Comparison of ENCODE assay signal across 8 cellular contexts in genomic region chr20:45470262-45470931, GRCh38. TPM values are rescaled to one million over a fixed set of nuclear protein-coding genes. Genes with fewer than 3 reads are reported as not detected.
A peak's percentile ranks its signal among the peaks of the same experiment; 100 is the strongest.
DNase-seq lines count a peak whose midpoint lies in the region; TF ChIP-seq lines count a peak whose summit lies in the region.

No MANE protein-coding gene starts in this region.

- no peak for TF ChIP-seq EP300 in suprapubic skin (IDR thresholded peaks at IDR 0.05)

- H3K27ac ChIP-seq in OCI-LY3 (ENCODE audit: low read length) (no peak overlapping the region), ectodermal cell (ENCODE audit: insufficient read depth, low read depth, low read length, poor library complexity, severe bottlenecking) (no peak overlapping the region), mesendoderm (ENCODE audit: low read depth, low read length) (no peak overlapping the region), suprapubic skin (peak overlapping the region; percentile 16)

- H3K23ac ChIP-seq in mesendoderm (ENCODE audit: low read length), result peak overlapping the region; percentile 100

- no peak overlapping the region for H2AK5ac ChIP-seq in mesendoderm (ENCODE audit: low read length)

- H3K79me2 ChIP-seq in OCI-LY3 (ENCODE audit: low read length) (no peaks in the 10 kb centered on the region), mesendoderm (ENCODE audit: control insufficient read depth, insufficient read depth, low read length) (no peaks in the 10 kb centered on the region)

- no peaks in the 10 kb centered on the region for H4K20me1 ChIP-seq in OCI-LY3 (ENCODE audit: insufficient read depth, low read length)

- peak overlapping the region; percentile 65 for H3K4me3 ChIP-seq in H7 (ENCODE audit: insufficient read depth, low read depth, low read length)
- peak overlapping the region; percentile 70 for H3K4me3 ChIP-seq in OCI-LY3 (ENCODE audit: low read length)
- H3K4me3 ChIP-seq in ectodermal cell (ENCODE audit: insufficient read depth, low read depth, low read length), result peak overlapping the region; percentile 46
- peak overlapping the region; percentile 69 for H3K4me3 ChIP-seq in mesendoderm (ENCODE audit: low read length)
- peak overlapping the region; percentile 57 for H3K4me3 ChIP-seq in suprapubic skin

- H3K9ac ChIP-seq in OCI-LY3 (ENCODE audit: low read length), result peak overlapping the region; percentile 22
- peak overlapping the region; percentile 82 for H3K9ac ChIP-seq in mesendoderm (ENCODE audit: low read length)

- no peak overlapping the region for H4K8ac ChIP-seq in mesendoderm (ENCODE audit: low read depth, low read length)

- H2BK5ac ChIP-seq in mesendoderm (ENCODE audit: low read length), result no peak overlapping the region

- peak overlapping the region; percentile 16; the same call in 1 of the 2 replicates for H2AFZ ChIP-seq in OCI-LY3 (ENCODE audit: low read depth, low read length)

- H3K56ac ChIP-seq in mesendoderm (ENCODE audit: low read length), result peak overlapping the region; percentile 89

- peak overlapping the region; percentile 77 for H3K4me2 ChIP-seq in OCI-LY3 (ENCODE audit: low read length)
- H3K4me2 ChIP-seq in mesendoderm (ENCODE audit: low read length), result peak overlapping the region; percentile 94

- H3K4me1 ChIP-seq in OCI-LY3 (ENCODE audit: low read length), result no peaks in the 10 kb centered on the region; the same call in 1 of the 2 replicates
- no peaks in the 10 kb centered on the region for H3K4me1 ChIP-seq in ectodermal cell (ENCODE audit: control insufficient read depth, insufficient read depth, low read length)
- peaks cover 5% of the 10 kb centered on the region for H3K4me1 ChIP-seq in mesendoderm (ENCODE audit: control insufficient read depth, low read depth, low read length)
- peaks cover 23% of the 10 kb centered on the region for H3K4me1 ChIP-seq in suprapubic skin

- peaks cover 3% of the 10 kb centered on the region for H3K79me1 ChIP-seq in mesendoderm (ENCODE audit: low read length)

- no peak overlapping the region for H2BK15ac ChIP-seq in mesendoderm (replicated peaks; ENCODE audit: low read depth)

- WGBS in ectodermal cell, 2 experiments, result 1% methylated on average over 50 of the region's 50 CpGs
- no CpG with 5 or more reads among the region's 50 CpGs for WGBS in mesendoderm (ENCODE audit: extremely low coverage, insufficient coverage, low lambda C conversion rate)
- WGBS in suprapubic skin, result 2% methylated on average over 29 of the region's 50 CpGs

- H3K4ac ChIP-seq in mesendoderm (ENCODE audit: low read depth, low read length), result no peak overlapping the region

- no peak overlapping the region for H2BK120ac ChIP-seq in mesendoderm (ENCODE audit: low read depth, low read length)

- in situ Hi-C loops in G401 (cut with HindIII; ENCODE audit: low sequenced_read_pairs), result no loop called here

- DNase-seq in G401 (ENCODE audit: low spot score) (peak; percentile 38), H7 (peak; percentile 81), mesendoderm (peak; percentile 58), suprapubic skin (ENCODE audit: low spot score in 2 of 2) (no peak), NCI-H187 treated with DMSO at 0.1 percent for 48 hours (lab: John Stamatoyannopoulos, UW) (no peak), UCSD-AML1 (lab: John Stamatoyannopoulos, UW; ENCODE audit: unreplicated experiment) (no peak)

- H3K18ac ChIP-seq in mesendoderm (ENCODE audit: low read length), result peak overlapping the region; percentile 71

- H4K5ac ChIP-seq in mesendoderm (ENCODE audit: low read length), result no peak overlapping the region

- H3K9me3 ChIP-seq in OCI-LY3 (ENCODE audit: insufficient read depth, low read length) (no peaks in the 10 kb centered on the region), ectodermal cell (ENCODE audit: control insufficient read depth, low read length) (no peaks in the 10 kb centered on the region), suprapubic skin (no peaks in the 10 kb centered on the region)

- no peaks in the 10 kb centered on the region for H3K36me3 ChIP-seq in H7 (replicated peaks; ENCODE audit: control insufficient read depth, insufficient read depth, low read length)
- H3K36me3 ChIP-seq in OCI-LY3 (replicated peaks; ENCODE audit: low read depth, low read length), result no peaks in the 10 kb centered on the region
- no peaks in the 10 kb centered on the region for H3K36me3 ChIP-seq in ectodermal cell (ENCODE audit: control insufficient read depth, insufficient read depth, low read length)
- H3K36me3 ChIP-seq in mesendoderm (ENCODE audit: control insufficient read depth, insufficient read depth, low read length), result no peaks in the 10 kb centered on the region
- no peaks in the 10 kb centered on the region for H3K36me3 ChIP-seq in suprapubic skin

- TF ChIP-seq POLR2A in suprapubic skin (IDR thresholded peaks at IDR 0.05), result no peak

- TF ChIP-seq CTCF in OCI-LY3 (IDR thresholded peaks at IDR 0.05; ENCODE audit: low read depth, low read length), result no peak
- TF ChIP-seq CTCF in suprapubic skin (IDR thresholded peaks at IDR 0.05), result no peak

- peaks cover 30% of the 10 kb centered on the region for H3K27me3 ChIP-seq in H7 (ENCODE audit: control insufficient read depth, insufficient read depth, low read length)
- peaks cover 62% of the 10 kb centered on the region for H3K27me3 ChIP-seq in OCI-LY3 (ENCODE audit: low read depth, low read length)
- peaks cover 38% of the 10 kb centered on the region for H3K27me3 ChIP-seq in ectodermal cell (ENCODE audit: control insufficient read depth, insufficient read depth, low read length, poor library complexity, severe bottlenecking)
- H3K27me3 ChIP-seq in mesendoderm (ENCODE audit: insufficient read depth, low read length, poor library complexity), result no peaks in the 10 kb centered on the region
- peaks cover 34% of the 10 kb centered on the region for H3K27me3 ChIP-seq in suprapubic skin

RNA-seq across cellular contexts. Expression of gene WFDC2, which starts 0.8 kb away (rescaled TPM):
- not detected in 2 replicates for total RNA-seq in G401 (2014; rRNA removed; shearing (Covaris generic))
- total RNA-seq in H7 (2014; rRNA removed; shearing (Covaris generic)), result 10.0 and 16.5 TPM in 2 replicates
- polyA plus RNA-seq in ectodermal cell (2013, experiment 1 of 4), result 10.3 TPM
- 10.4 TPM for polyA plus RNA-seq in ectodermal cell (2013, experiment 2 of 4)
- polyA plus RNA-seq in ectodermal cell (2013, experiment 3 of 4), result 8.2 TPM
- 13.8 TPM for polyA plus RNA-seq in ectodermal cell (2013, experiment 4 of 4)
- polyA plus RNA-seq in mesendoderm (2013, experiment 1 of 2), result 146 TPM
- polyA plus RNA-seq in mesendoderm (2013, experiment 2 of 2), result 142 TPM
- total RNA-seq in suprapubic skin, result 10 to 100 TPM; 29.6 to 58.0 (median 34.1) TPM

RNA-seq across cellular contexts. Expression of gene SPINT3, which starts 45.0 kb away (rescaled TPM):
- not detected in 2 replicates for total RNA-seq in G401 (2014; rRNA removed; shearing (Covaris generic))
- not detected in 2 replicates for total RNA-seq in H7 (2014; rRNA removed; shearing (Covaris generic))
- polyA plus RNA-seq in ectodermal cell (2013, experiment 1 of 4), result not detected
- not detected for polyA plus RNA-seq in ectodermal cell (2013, experiment 2 of 4)
- not detected for polyA plus RNA-seq in ectodermal cell (2013, experiment 3 of 4)
- not detected for polyA plus RNA-seq in ectodermal cell (2013, experiment 4 of 4)
- not detected for polyA plus RNA-seq in mesendoderm (2013, experiment 1 of 2)
- not detected for polyA plus RNA-seq in mesendoderm (2013, experiment 2 of 2)
- total RNA-seq in suprapubic skin, result 1 to 10 TPM in 1 of 4 donors, not detected in 3; 3.2 TPM

RNA-seq across cellular contexts. Expression of gene PIGT, which starts 54.5 kb away (rescaled TPM):
- 25.2 and 31.0 TPM in 2 replicates for total RNA-seq in G401 (2014; rRNA removed; shearing (Covaris generic))
- total RNA-seq in H7 (2014; rRNA removed; shearing (Covaris generic)), result 67.9 and 70.5 TPM in 2 replicates
- 82.9 TPM for polyA plus RNA-seq in ectodermal cell (2013, experiment 1 of 4)
- polyA plus RNA-seq in ectodermal cell (2013, experiment 2 of 4), result 81.0 TPM
- polyA plus RNA-seq in ectodermal cell (2013, experiment 3 of 4), result 73.5 TPM
- polyA plus RNA-seq in ectodermal cell (2013, experiment 4 of 4), result 77.5 TPM
- 67.2 TPM for polyA plus RNA-seq in mesendoderm (2013, experiment 1 of 2)
- polyA plus RNA-seq in mesendoderm (2013, experiment 2 of 2), result 65.0 TPM
- 10 to 100 TPM; 44.6 to 77.8 (median 51.8) TPM for total RNA-seq in suprapubic skin

Comparison
In these comparisons a context has a peak if more than half of its experiments do, and no peak if none do; other contexts are left out.
1. DNase-seq: peak in G401 (single experiment), H7 (single experiment) and mesendoderm (single experiment); none in suprapubic skin (0 of 2), NCI-H187 treated with DMSO at 0.1 percent for 48 hours (single experiment) and UCSD-AML1 (single experiment).
2. RNA of gene WFDC2, which starts 0.8 kb away (total RNA-seq): 29.6 to 58.0 TPM in suprapubic skin and 10.0 to 16.5 TPM in H7; not detected in G401; every median in the first group is over 10 times any median in the second.
3. Peak in every context shown above with its lines, with median percentiles within 50 percentile points of each other: H3K4me3 ChIP-seq.